Comparison of ENCODE assay signal across 15 cellular contexts in the genomic region with DNA sequence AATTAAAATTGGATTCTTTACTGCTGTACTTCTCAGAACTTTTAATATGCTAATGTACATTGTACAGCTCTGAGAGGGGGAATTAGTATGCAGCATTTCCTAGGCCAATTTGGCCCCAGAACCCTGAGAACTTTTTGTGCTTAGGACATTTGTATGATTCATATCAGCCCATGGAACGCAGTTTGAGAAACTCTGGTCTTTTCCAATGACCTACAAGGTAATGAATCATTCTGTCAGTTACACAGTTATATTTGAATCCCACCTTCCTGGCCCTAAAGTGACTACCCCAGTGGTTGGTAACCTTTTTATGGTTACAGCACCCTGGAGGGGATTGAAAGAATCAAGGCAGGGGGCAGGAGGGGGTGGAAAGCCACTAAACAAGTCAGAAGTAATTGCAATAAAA. TPM values are rescaled to one million over a fixed set of nuclear protein-coding genes. Genes with fewer than 3 reads are reported as not detected.
DNase-seq lines count a peak whose midpoint lies in the region; ATAC-seq, FAIRE-seq and TF ChIP-seq lines count a peak whose summit lies in the region.
"Had no signal": no experiment of that assay in that cellular context is flagged by ENCODE, and none has a peak within 500 bp of the region (broad histone marks: within the 10 kb centered on the region; RNA-seq: fewer than 3 reads in every experiment).

No MANE protein-coding gene starts in this region.

- H4K20me1 ChIP-seq in mammary epithelial cell (ENCODE audit: insufficient read depth, low read length) (no peaks in the 10 kb centered on the region), keratinocyte (ENCODE audit: control insufficient read depth, extremely low read depth, insufficient read depth, low read length) (no peaks in the 10 kb centered on the region)

- peaks cover 33% of the 10 kb centered on the region for H3K4me1 ChIP-seq in mammary epithelial cell (ENCODE audit: insufficient read depth, low read length)
- peaks cover 6% of the 10 kb centered on the region for H3K4me1 ChIP-seq in keratinocyte (ENCODE audit: control insufficient read depth, extremely low read depth, insufficient read depth, low read length)
- no peaks in the 10 kb centered on the region for H3K4me1 ChIP-seq in aorta (ENCODE audit: control insufficient read depth in 1 of 2, insufficient read depth in 2 of 2, low read length in 2 of 2)

- ATAC-seq in Right ventricle myocardium superior (ENCODE audit: poor library complexity): peak; percentile 51
- peak; percentile 79 for ATAC-seq in aorta (ENCODE audit: low FRiP score)
- no peak for ATAC-seq in GM18909 (IDR thresholded peaks at IDR 0.05; ENCODE audit: poor library complexity, unreplicated experiment)
- ATAC-seq: activated CD4-positive, CD25-positive, alpha-beta regulatory T cell treated with anti-CD3 and anti-CD28 coated beads, Interleukin-2, amount 50 U/mL, for 24 hours; left lobe of liver had no signal

- peak overlapping the region; percentile 79 for H3K27ac ChIP-seq in mammary epithelial cell (ENCODE audit: insufficient read depth, low read depth, low read length)
- peak overlapping the region; percentile 88 for H3K27ac ChIP-seq in keratinocyte (ENCODE audit: control insufficient read depth, insufficient read depth, low read length)
- H3K27ac ChIP-seq in aorta (ENCODE audit: low read depth in 1 of 2, low read length in 2 of 2): peak overlapping the region; percentile 59 to 71

- no peaks in the 10 kb centered on the region for H3K36me3 ChIP-seq in mammary epithelial cell (ENCODE audit: insufficient read depth, low read length)
- no peaks in the 10 kb centered on the region for H3K36me3 ChIP-seq in keratinocyte (ENCODE audit: control insufficient read depth in 2 of 2, extremely low read depth in 1 of 2, insufficient read depth in 2 of 2, low read length in 2 of 2)
- H3K36me3 ChIP-seq in aorta (ENCODE audit: control insufficient read depth in 1 of 2, insufficient read depth in 2 of 2, low read length in 1 of 2): no peaks in the 10 kb centered on the region

- FAIRE-seq in keratinocyte (lab: Jason Lieb, UNC) (no peak), frontal cortex (lab: Jason Lieb, UNC) (no peak)
- FAIRE-seq: colon had no signal

- intact Hi-C loops in Right ventricle myocardium superior (cut with DNase I): no loop called here
- intact Hi-C loops in cardiac septum (cut with DNase I): no loop called here
- intact Hi-C loops in mammary epithelial cell (cut with micrococcal nuclease): no loop called here
- intact Hi-C loops in aorta (cut with DNase I): no loop called here

- no peaks in the 10 kb centered on the region for H3K9me1 ChIP-seq in keratinocyte (ENCODE audit: control insufficient read depth, extremely low read depth, insufficient read depth, low read length)

- no peak overlapping the region for H3K4me3 ChIP-seq in mammary epithelial cell (replicated peaks in 1 of 3; ENCODE audit: insufficient read depth in 1 of 3, low read depth in 2 of 3, low read length in 3 of 3)
- H3K4me3 ChIP-seq in keratinocyte (ENCODE audit: control insufficient read depth in 2 of 3, extremely low read depth in 1 of 3, insufficient read depth in 2 of 3, low read depth in 1 of 3, low read length in 3 of 3): no peak overlapping the region
- no peak overlapping the region for H3K4me3 ChIP-seq in aorta (ENCODE audit: low read length in 2 of 2)

- DNase-seq in Right ventricle myocardium superior (no peak), cardiac septum (ENCODE audit: low spot score) (no peak), mammary epithelial cell (peak; percentile 73), keratinocyte (ENCODE audit: low read depth, low spot score) (no peak), aorta (no peak), frontal cortex (ENCODE audit: low spot score in 2 of 2) (no peak), OCI-M1 (lab: John Stamatoyannopoulos, UW) (no peak)
- DNase-seq: activated T-cell treated with anti-CD3 and anti-CD28 coated beads, Interleukin-2, amount 50 U/mL, for 72 hours; DMS79 treated with DMSO at 0.1 percent for 48 hours; NCI-H2107 had no signal

- no peak overlapping the region for H2AFZ ChIP-seq in mammary epithelial cell (ENCODE audit: low read depth, low read length)
- no peak overlapping the region for H2AFZ ChIP-seq in keratinocyte (ENCODE audit: control insufficient read depth, low read length)

- H3K4me2 ChIP-seq in mammary epithelial cell (ENCODE audit: insufficient read depth, low read depth, low read length) (no peak overlapping the region), keratinocyte (ENCODE audit: control insufficient read depth, extremely low read depth, insufficient read depth, low read depth, low read length) (no peak overlapping the region)

- no peaks in the 10 kb centered on the region for H3K79me2 ChIP-seq in mammary epithelial cell (ENCODE audit: insufficient read depth, low read length)
- H3K79me2 ChIP-seq in keratinocyte (ENCODE audit: control insufficient read depth, insufficient read depth, low read length): no peaks in the 10 kb centered on the region

- no peak overlapping the region for H3K9ac ChIP-seq in mammary epithelial cell (ENCODE audit: insufficient read depth, low read length)
- H3K9ac ChIP-seq in keratinocyte (ENCODE audit: control insufficient read depth, extremely low read depth, insufficient read depth, low read length): no peak overlapping the region

- peaks cover 32% of the 10 kb centered on the region for H3K9me3 ChIP-seq in mammary epithelial cell (replicated peaks; ENCODE audit: insufficient read depth, low read length)
- peaks cover 7% of the 10 kb centered on the region for H3K9me3 ChIP-seq in keratinocyte (ENCODE audit: control insufficient read depth, low read depth, low read length)
- H3K9me3 ChIP-seq in aorta (ENCODE audit: control insufficient read depth, low read length): no peaks in the 10 kb centered on the region

- CTCF ChIA-PET in mammary epithelial cell (lab: Charles Lee; ENCODE audit: low non-redundant PET): no interaction called here

- no TSS peak for BruUV-seq in mammary epithelial cell (replicated peaks; lab: Mats Ljungman, UMichigan)

- no peaks in the 10 kb centered on the region for H3K27me3 ChIP-seq in mammary epithelial cell (ENCODE audit: insufficient read depth, low read length)
- no peaks in the 10 kb centered on the region for H3K27me3 ChIP-seq in keratinocyte (ENCODE audit: control insufficient read depth, extremely low read depth, insufficient read depth, low read length)
- no peaks in the 10 kb centered on the region for H3K27me3 ChIP-seq in aorta (ENCODE audit: control insufficient read depth in 1 of 2, insufficient read depth in 2 of 2, low read length in 1 of 2)

- no peak for TF ChIP-seq CTCF in mammary epithelial cell (conservative IDR thresholded peaks at IDR 0.05 in 1 of 2, IDR thresholded peaks at IDR 0.05 in 1 of 2; ENCODE audit: extremely low read depth in 1 of 2, insufficient read depth in 1 of 2, low read depth in 1 of 2, low read length in 2 of 2)
- no peak for TF ChIP-seq CTCF in keratinocyte (optimal IDR thresholded peaks at IDR 0.05 in 1 of 3, IDR thresholded peaks at IDR 0.05 in 1 of 3, conservative IDR thresholded peaks at IDR 0.05 in 1 of 3; ENCODE audit: extremely low read depth in 1 of 3, insufficient read depth in 2 of 3, low read length in 3 of 3)

- dilution Hi-C loops in mammary epithelial cell (cut with HindIII; ENCODE audit: low sequenced_read_pairs) (no loop called here), keratinocyte (cut with MboI; ENCODE audit: extremely low pct_ligation_motif_present, low sequenced_read_pairs) (no loop called here)

- in situ Hi-C loops in mammary epithelial cell (cut with MboI; ENCODE audit: low sequenced_read_pairs in 2 of 2): no loop called here

- WGBS in mammary epithelial cell (ENCODE audit: low coverage, missing lambda C conversion rate): 70% methylated on average over 1 of the region's 1 CpG
- WGBS in aorta, 2 donors: 8 to 9% methylated on average over 1 of the region's 1 CpG

RNA-seq across cellular contexts. Expression of a gene that starts 25.6 kb away (rescaled TPM):
- total RNA-seq in Right ventricle myocardium superior: 29.4 TPM
- 36.6 TPM for total RNA-seq in cardiac septum
- not detected for total RNA-seq in mammary epithelial cell
- polyA plus RNA-seq in mammary epithelial cell: not detected
- not detected for polyA minus RNA-seq in mammary epithelial cell
- not detected in 3 replicates for polyA plus RNA-seq in keratinocyte
- not detected for polyA plus RNA-seq in keratinocyte (2011; ENCODE audit: low read depth)
- polyA plus RNA-seq in keratinocyte (2011; cell fraction: cytosol; rRNA removed): not detected in 2 replicates
- not detected in 2 replicates for polyA plus RNA-seq in keratinocyte (2011; cell fraction: nucleus; rRNA removed)
- polyA plus RNA-seq in keratinocyte (2012; ENCODE audit: low replicate concordance): 0.03 TPM in 1 of 2 replicates, not detected in the other
- polyA minus RNA-seq in keratinocyte: not detected in 3 replicates
- not detected for polyA minus RNA-seq in keratinocyte (2011; cell fraction: cytosol; rRNA and poly(A)+ RNA removed)
- not detected in 2 replicates for polyA minus RNA-seq in keratinocyte (2011; cell fraction: nucleus; rRNA and poly(A)+ RNA removed)
- total RNA-seq in aorta: 1 to 10 TPM; 4.5 to 7.6 TPM
- polyA plus RNA-seq in aorta: 1 to 10 TPM in 1 of 2 donors, under 1 TPM in 1; 0.28 to 4.1 TPM
- 0.82 TPM for total RNA-seq in frontal cortex
- total RNA-seq: activated T-cell treated with anti-CD3 and anti-CD28 coated beads, Interleukin-2, amount 50 U/mL, for 72 hours; neural crest cell had no signal
